Comparison of ENCODE assay signal across 8 cellular contexts in genomic region chr6:127343753-127344659, GRCh38. TPM values are rescaled to one million over a fixed set of nuclear protein-coding genes. Genes with fewer than 3 reads are reported as not detected.
A peak's percentile ranks its signal among the peaks of the same experiment; 100 is the strongest.
DNase-seq lines count a peak whose midpoint lies in the region; ATAC-seq and TF ChIP-seq lines count a peak whose summit lies in the region.

No MANE protein-coding gene starts in this region.

- H3K4me3 Mint-ChIP-seq in CD4-positive, alpha-beta memory T cell, result no peak overlapping the region
- no peak overlapping the region for H3K4me3 Mint-ChIP-seq in GM23338
- H3K4me3 Mint-ChIP-seq in activated T-helper 1 cell treated with anti-CD3 and anti-CD28 coated beads, Interleukin-12 subunit alpha, Interleukin-12 subunit beta, Interleukin-2, Interleukin-4 antibody, amounts not matched to agents 30 ng/mL and 10 ng/mL and 1 ng/mL, durations not matched to agents 14 hours and 24 hours and 36 hours, result no peak overlapping the region

- TF ChIP-seq CTCF in GM23338 (conservative IDR thresholded peaks at IDR 0.05; ENCODE audit: low read depth in 2 of 2) (no peak), OCI-LY1 (IDR thresholded peaks at IDR 0.05; ENCODE audit: low read length) (no peak)

- no peaks in the 10 kb centered on the region for H3K27me3 ChIP-seq in CD4-positive, alpha-beta memory T cell (ENCODE audit: insufficient read depth, low read length)
- H3K27me3 ChIP-seq in GM23338 (ENCODE audit: insufficient read depth) (no peaks in the 10 kb centered on the region), OCI-LY1 (ENCODE audit: insufficient read depth, low read length) (no peaks in the 10 kb centered on the region), endocrine pancreas (ENCODE audit: control insufficient read depth, insufficient read depth, low read length) (no peaks in the 10 kb centered on the region), mucosa of stomach (ENCODE audit: control insufficient read depth, insufficient read depth, low read length) (no peaks in the 10 kb centered on the region)

- H2AFZ ChIP-seq in GM23338 (no peak overlapping the region), OCI-LY1 (ENCODE audit: low read length) (no peak overlapping the region)

- peaks cover 46% of the 10 kb centered on the region for H3K4me1 ChIP-seq in CD4-positive, alpha-beta memory T cell (ENCODE audit: insufficient read depth, low read length)
- H3K4me1 ChIP-seq in GM23338 (ENCODE audit: insufficient read depth) (peaks cover 42% of the 10 kb centered on the region), OCI-LY1 (ENCODE audit: insufficient read depth, low read length, severe bottlenecking) (peaks cover 42% of the 10 kb centered on the region), endocrine pancreas (ENCODE audit: control insufficient read depth, insufficient read depth, low read length) (peaks cover 5% of the 10 kb centered on the region), mucosa of stomach (ENCODE audit: control insufficient read depth, insufficient read depth, low read length) (peaks cover 21% of the 10 kb centered on the region)

- H3K4me3 ChIP-seq in CD4-positive, alpha-beta memory T cell (ENCODE audit: low read length in 2 of 2), result peak overlapping the region; percentile 70 to 97
- H3K4me3 ChIP-seq in GM23338, result peak overlapping the region; percentile 64
- peak overlapping the region; percentile 85 for H3K4me3 ChIP-seq in OCI-LY1 (ENCODE audit: low read depth, low read length, poor library complexity, severe bottlenecking)
- H3K4me3 ChIP-seq in endocrine pancreas (ENCODE audit: control insufficient read depth, insufficient read depth, low read length), result peak overlapping the region; percentile 98
- H3K4me3 ChIP-seq in mucosa of stomach (ENCODE audit: low read length), result peak overlapping the region; percentile 92

- POLR2A ChIA-PET in CD4-positive, alpha-beta memory T cell (lab: Charles Lee; ENCODE audit: partially characterized antibody), result interaction anchor here (1.0 to 1.7 kb wide), 3 partner anchors 41 to 172 kb away, joined by 4 to 10 read pairs (median 7); partner anchors contain the start of gene RNF146

- peak in 1 of 5 donors; percentile 10 for DNase-seq in CD4-positive, alpha-beta memory T cell
- DNase-seq in GM23338 (ENCODE audit: low spot score), result peak; percentile 45
- DNase-seq in activated T-helper 1 cell treated with anti-CD3 and anti-CD28 coated beads, Interleukin-12 subunit alpha, Interleukin-12 subunit beta, Interleukin-2, Interleukin-4 antibody, amounts not matched to agents 30 ng/mL and 10 ng/mL and 1 ng/mL, durations not matched to agents 14 hours and 24 hours and 36 hours (ENCODE audit: low spot score), result no peak

- H3K9me3 ChIP-seq in CD4-positive, alpha-beta memory T cell (ENCODE audit: control insufficient read depth in 1 of 2, low read length in 2 of 2), result no peaks in the 10 kb centered on the region
- H3K9me3 ChIP-seq in OCI-LY1 (ENCODE audit: low read length) (no peaks in the 10 kb centered on the region), endocrine pancreas (ENCODE audit: control insufficient read depth, low read length) (no peaks in the 10 kb centered on the region), mucosa of stomach (ENCODE audit: control insufficient read depth, low read length) (no peaks in the 10 kb centered on the region)

- peaks cover 2 to 4% of the 10 kb centered on the region in 2 donors for H3K36me3 Mint-ChIP-seq in CD4-positive, alpha-beta memory T cell
- peaks cover 9% of the 10 kb centered on the region; the same call in 1 of the 3 replicates for H3K36me3 Mint-ChIP-seq in GM23338 (ENCODE audit: low read depth)
- peaks cover 15% of the 10 kb centered on the region for H3K36me3 Mint-ChIP-seq in activated T-helper 1 cell treated with anti-CD3 and anti-CD28 coated beads, Interleukin-12 subunit alpha, Interleukin-12 subunit beta, Interleukin-2, Interleukin-4 antibody, amounts not matched to agents 30 ng/mL and 10 ng/mL and 1 ng/mL, durations not matched to agents 14 hours and 24 hours and 36 hours (ENCODE audit: low read depth)

- H4K20me1 ChIP-seq in GM23338 (replicated peaks; ENCODE audit: insufficient read depth) (no peaks in the 10 kb centered on the region), OCI-LY1 (ENCODE audit: insufficient read depth, low read length) (no peaks in the 10 kb centered on the region)

- H3K9ac ChIP-seq in OCI-LY1 (ENCODE audit: low read length) (peak overlapping the region; percentile 92), endocrine pancreas (ENCODE audit: control insufficient read depth, insufficient read depth, low read length) (peak overlapping the region; percentile 65), mucosa of stomach (ENCODE audit: low read length) (peak overlapping the region; percentile 87)

- H3K9me2 ChIP-seq in GM23338 (ENCODE audit: insufficient read depth) (no peaks in the 10 kb centered on the region), OCI-LY1 (ENCODE audit: low read depth, low read length) (no peaks in the 10 kb centered on the region)

- no peaks in the 10 kb centered on the region for H3K36me3 ChIP-seq in CD4-positive, alpha-beta memory T cell (ENCODE audit: insufficient read depth, low read length)
- H3K36me3 ChIP-seq in GM23338 (ENCODE audit: insufficient read depth) (no peaks in the 10 kb centered on the region), OCI-LY1 (ENCODE audit: insufficient read depth, low read length) (peaks cover 6% of the 10 kb centered on the region; the same call in 1 of the 2 replicates), endocrine pancreas (ENCODE audit: control insufficient read depth, insufficient read depth, low read length) (no peaks in the 10 kb centered on the region), mucosa of stomach (ENCODE audit: control insufficient read depth, insufficient read depth, low read length) (no peaks in the 10 kb centered on the region)

- H3K9me3 Mint-ChIP-seq in CD4-positive, alpha-beta memory T cell, result peaks cover 0 to 4% (median 0%) of the 10 kb centered on the region in 8 donors
- H3K9me3 Mint-ChIP-seq in GM23338, result no peaks in the 10 kb centered on the region
- H3K9me3 Mint-ChIP-seq in activated T-helper 1 cell treated with anti-CD3 and anti-CD28 coated beads, Interleukin-12 subunit alpha, Interleukin-12 subunit beta, Interleukin-2, Interleukin-4 antibody, amounts not matched to agents 30 ng/mL and 10 ng/mL and 1 ng/mL, durations not matched to agents 14 hours and 24 hours and 36 hours, result no peaks in the 10 kb centered on the region

- peak; percentile 15 for ATAC-seq in GM23338
- no peak for ATAC-seq in GM18861 (IDR thresholded peaks at IDR 0.05; ENCODE audit: unreplicated experiment)
- no peak for ATAC-seq in activated CD4-positive, CD25-positive, alpha-beta regulatory T cell treated with anti-CD3 and anti-CD28 coated beads, Interleukin-2, amount 50 U/mL, for 24 hours

- CTCF ChIA-PET in CD4-positive, alpha-beta memory T cell (lab: Charles Lee; ENCODE audit: partially characterized antibody), result interaction anchor here (1.1 to 1.6 kb wide), 2 partner anchors 40 to 78 kb away, joined by 4 to 7 read pairs; partner anchors contain the start of gene RNF146

- H3K4me2 ChIP-seq in GM23338 (peak overlapping the region; percentile 79), OCI-LY1 (ENCODE audit: low read length) (peak overlapping the region; percentile 94)

- peak overlapping the region; percentile 65 for H3K27ac ChIP-seq in CD4-positive, alpha-beta memory T cell (ENCODE audit: low read depth, low read length)
- H3K27ac ChIP-seq in GM23338 (ENCODE audit: low read depth) (peak overlapping the region; percentile 77), OCI-LY1 (ENCODE audit: low read depth, low read length, poor library complexity, severe bottlenecking) (peak overlapping the region; percentile 62)

- no peaks in the 10 kb centered on the region for H3K27me3 Mint-ChIP-seq in CD4-positive, alpha-beta memory T cell
- H3K27me3 Mint-ChIP-seq in GM23338 (ENCODE audit: insufficient read depth, low read depth, poor library complexity), result no peaks in the 10 kb centered on the region
- H3K27me3 Mint-ChIP-seq in activated T-helper 1 cell treated with anti-CD3 and anti-CD28 coated beads, Interleukin-12 subunit alpha, Interleukin-12 subunit beta, Interleukin-2, Interleukin-4 antibody, amounts not matched to agents 30 ng/mL and 10 ng/mL and 1 ng/mL, durations not matched to agents 14 hours and 24 hours and 36 hours (ENCODE audit: insufficient read depth), result no peaks in the 10 kb centered on the region

- H3K27ac Mint-ChIP-seq in CD4-positive, alpha-beta memory T cell, result no peak overlapping the region
- no peak overlapping the region for H3K27ac Mint-ChIP-seq in GM23338
- H3K27ac Mint-ChIP-seq in activated T-helper 1 cell treated with anti-CD3 and anti-CD28 coated beads, Interleukin-12 subunit alpha, Interleukin-12 subunit beta, Interleukin-2, Interleukin-4 antibody, amounts not matched to agents 30 ng/mL and 10 ng/mL and 1 ng/mL, durations not matched to agents 14 hours and 24 hours and 36 hours, result no peak overlapping the region

- H3F3A ChIP-seq in GM23338 (replicated peaks; ENCODE audit: low read depth), result no peaks in the 10 kb centered on the region
- H3F3A ChIP-seq in OCI-LY1 (ENCODE audit: insufficient read depth, low read length), result no peaks in the 10 kb centered on the region

- H3K4me1 Mint-ChIP-seq in CD4-positive, alpha-beta memory T cell, result peaks cover 1 to 16% (median 7%) of the 10 kb centered on the region in 4 donors
- H3K4me1 Mint-ChIP-seq in GM23338, result peaks cover 18% of the 10 kb centered on the region
- H3K4me1 Mint-ChIP-seq in activated T-helper 1 cell treated with anti-CD3 and anti-CD28 coated beads, Interleukin-12 subunit alpha, Interleukin-12 subunit beta, Interleukin-2, Interleukin-4 antibody, amounts not matched to agents 30 ng/mL and 10 ng/mL and 1 ng/mL, durations not matched to agents 14 hours and 24 hours and 36 hours (ENCODE audit: low read depth), result peaks cover 8% of the 10 kb centered on the region

- H3K79me2 ChIP-seq in GM23338 (replicated peaks; ENCODE audit: insufficient read depth) (peaks cover 61% of the 10 kb centered on the region), OCI-LY1 (ENCODE audit: insufficient read depth, low read length) (peaks cover 38% of the 10 kb centered on the region)

- intact Hi-C loops in CD4-positive, alpha-beta memory T cell (cut with micrococcal nuclease), result loop anchor here (2.0 to 5.0 kb wide), 4 partner anchors 41 to 173 kb away; partner anchors contain the start of gene RNF146
- intact Hi-C loops in activated T-helper 1 cell treated with anti-CD3 and anti-CD28 coated beads, Interleukin-12 subunit alpha, Interleukin-12 subunit beta, Interleukin-2, Interleukin-4 antibody, amounts not matched to agents 30 ng/mL and 10 ng/mL and 1 ng/mL, durations not matched to agents 14 hours and 24 hours and 36 hours (cut with micrococcal nuclease), result loop anchor here (1.0 to 5.0 kb wide), 8 partner anchors 39 to 193 kb away; partner anchors contain the start of gene RNF146

RNA-seq across cellular contexts. Expression of gene ECHDC1, which starts 0.6 kb away (rescaled TPM):
- 10 to 100 TPM; 35.5 to 39.3 TPM for total RNA-seq in CD4-positive, alpha-beta memory T cell
- polyA plus RNA-seq in CD4-positive, alpha-beta memory T cell, result 10 to 100 TPM; 58.7 to 68.0 TPM
- total RNA-seq in GM23338 (2014; rRNA removed; shearing (Covaris generic)), result 65.8 and 77.1 TPM in 2 replicates
- polyA plus RNA-seq in GM23338 (2016; fragmentation: Nextera tagmentation; extraction: Ambion mirVana), result 74.9 and 98.4 TPM in 2 replicates
- total RNA-seq in activated T-helper 1 cell treated with anti-CD3 and anti-CD28 coated beads, Interleukin-12 subunit alpha, Interleukin-12 subunit beta, Interleukin-2, Interleukin-4 antibody, amounts not matched to agents 30 ng/mL and 10 ng/mL and 1 ng/mL, durations not matched to agents 14 hours and 24 hours and 36 hours, result 57.4 and 61.8 TPM in 2 replicates
